ENCODE assay signal across 27 cellular contexts in genomic region chr7:115763347-115763746, GRCh38.
"Had no signal": no experiment of that assay in that cellular context is flagged by ENCODE, and none has a peak within 500 bp of the region (broad histone marks: within the 10 kb centered on the region; RNA-seq: fewer than 3 reads in every experiment).

No MANE protein-coding gene starts in this region.

- H3K79me2 ChIP-seq: parathyroid adenoma had no signal

- DNase-seq: dermis blood vessel endothelial cell; effector memory CD4-positive, alpha-beta T cell; erythroblast; esophagus squamous epithelium; foreskin melanocyte; hypothalamus; kidney glomerular epithelial cell; left colon; left ventricle myocardium superior; lower lobe of right lung; mucosa of descending colon; naive B cell; small intestine; stimulated activated CD4-positive, alpha-beta T cell treated with anti-CD3 and anti-CD28 coated beads, Interleukin-15, amount 100 ng/mL, for 24 hours; stimulated activated CD4-positive, alpha-beta T cell treated with anti-CD3 and anti-CD28 coated beads, Interleukin-2, amount 100 ng/mL, for 48 hours; stimulated activated naive B cell treated with anti-CD40 and anti-IgM and Interleukin-4, amounts not matched to agents 10 μg/mL and 1 μg/mL and 100 μg/mL, for 72 hours; stimulated activated naive CD8-positive, alpha-beta T cell treated with anti-CD3 and anti-CD28 coated beads, Interleukin-15, amount 100 ng/mL, for 72 hours; trophoblast cell had no signal

- H3K27me3 Mint-ChIP-seq: natural killer cell treated with Interleukin-12 subunit alpha and Interleukin-12 subunit beta and Interleukin-15 and Interleukin-18, amount 100 ng/mL, for 72 hours; progenitor cell of endocrine pancreas; stimulated activated naive B cell treated with anti-CD40 and anti-IgM and Interleukin-4, amounts not matched to agents 10 μg/mL and 1 μg/mL and 100 μg/mL, for 72 hours; stimulated activated naive CD8-positive, alpha-beta T cell treated with anti-CD3 and anti-CD28 coated beads, Interleukin-15, amount 100 ng/mL, for 72 hours had no signal

- H3K4me3 Mint-ChIP-seq: mesothelial cell of epicardium; naive B cell; natural killer cell treated with Interleukin-12 subunit alpha and Interleukin-12 subunit beta and Interleukin-15 and Interleukin-18, amount 100 ng/mL, for 72 hours; neural crest cell; stimulated activated naive B cell treated with anti-CD40 and anti-IgM and Interleukin-4, amounts not matched to agents 10 μg/mL and 1 μg/mL and 100 μg/mL, for 72 hours; stimulated activated naive CD8-positive, alpha-beta T cell treated with anti-CD3 and anti-CD28 coated beads, Interleukin-15, amount 100 ng/mL, for 72 hours had no signal

- H3K4me1 ChIP-seq: esophagus squamous epithelium, lower lobe of right lung, parathyroid adenoma, right lobe of liver, suprapubic skin, vagina had no signal

- H3K36me3 Mint-ChIP-seq: mesothelial cell of epicardium; naive B cell; natural killer cell treated with Interleukin-12 subunit alpha and Interleukin-12 subunit beta and Interleukin-15 and Interleukin-18, amount 100 ng/mL, for 72 hours; stimulated activated naive B cell treated with anti-CD40 and anti-IgM and Interleukin-4, amounts not matched to agents 10 μg/mL and 1 μg/mL and 100 μg/mL, for 72 hours had no signal

- ATAC-seq: left colon; left ventricle myocardium superior; lower lobe of right lung; mucosa of descending colon; natural killer cell treated with Interleukin-12 subunit alpha and Interleukin-12 subunit beta and Interleukin-15 and Interleukin-18, amount 100 ng/mL, for 72 hours; right lobe of liver; stimulated activated naive B cell treated with anti-CD40 and anti-IgM and Interleukin-4, amounts not matched to agents 10 μg/mL and 1 μg/mL and 100 μg/mL, for 72 hours; stimulated activated naive CD8-positive, alpha-beta T cell treated with anti-CD3 and anti-CD28 coated beads, Interleukin-15, amount 100 ng/mL, for 72 hours had no signal

- H3K27me3 ChIP-seq: esophagus squamous epithelium, right lobe of liver, suprapubic skin, vagina had no signal

- H3K4me3 ChIP-seq: coronary artery, esophagus squamous epithelium, lower lobe of right lung, mucosa of descending colon, right lobe of liver, suprapubic skin, vagina had no signal

- H3K27ac ChIP-seq: coronary artery, esophagus squamous epithelium, lower lobe of right lung, parathyroid adenoma, right lobe of liver, suprapubic skin, vagina had no signal

- H2AFZ ChIP-seq: parathyroid adenoma had no signal

- H3K9me3 Mint-ChIP-seq: mesothelial cell of epicardium; stimulated activated naive B cell treated with anti-CD40 and anti-IgM and Interleukin-4, amounts not matched to agents 10 μg/mL and 1 μg/mL and 100 μg/mL, for 72 hours had no signal

- H3K9ac ChIP-seq: parathyroid adenoma had no signal

- H3K4me1 Mint-ChIP-seq: naive B cell; neural crest cell; stimulated activated naive B cell treated with anti-CD40 and anti-IgM and Interleukin-4, amounts not matched to agents 10 μg/mL and 1 μg/mL and 100 μg/mL, for 72 hours; stimulated activated naive CD8-positive, alpha-beta T cell treated with anti-CD3 and anti-CD28 coated beads, Interleukin-15, amount 100 ng/mL, for 72 hours had no signal

- H3K27ac Mint-ChIP-seq: mesothelial cell of epicardium; naive B cell; natural killer cell treated with Interleukin-12 subunit alpha and Interleukin-12 subunit beta and Interleukin-15 and Interleukin-18, amount 100 ng/mL, for 72 hours; progenitor cell of endocrine pancreas; stimulated activated naive B cell treated with anti-CD40 and anti-IgM and Interleukin-4, amounts not matched to agents 10 μg/mL and 1 μg/mL and 100 μg/mL, for 72 hours; stimulated activated naive CD8-positive, alpha-beta T cell treated with anti-CD3 and anti-CD28 coated beads, Interleukin-15, amount 100 ng/mL, for 72 hours had no signal

- H3K9me3 ChIP-seq: esophagus squamous epithelium, lower lobe of right lung, mucosa of descending colon, right lobe of liver, suprapubic skin, vagina had no signal

- H3K36me3 ChIP-seq: esophagus squamous epithelium, lower lobe of right lung, right lobe of liver, suprapubic skin, vagina had no signal
